8 cellular contexts compared by ENCODE assay signal in genomic region chr20:44080646-44081267, GRCh38.
DNase-seq lines count a peak whose midpoint lies in the region; ATAC-seq and TF ChIP-seq lines count a peak whose summit lies in the region.

No MANE protein-coding gene starts in this region.

- no peak overlapping the region for H3K4me3 ChIP-seq in GM12865 (ENCODE audit: low read depth, low read length)

- intact Hi-C loops in left colon (cut with DNase I, micrococcal nuclease) = loop anchor here (1.0 to 10.0 kb wide), 2 partner anchors 326 to 330 kb away; no protein-coding TSS in a partner anchor

- peak; percentile 98 for TF ChIP-seq CTCF in GM12865 (IDR thresholded peaks at IDR 0.05; ENCODE audit: insufficient read depth, low read depth, low read length, missing control alignments)

- peak; percentile 88 for DNase-seq in GM12865 (ENCODE audit: low read depth)
- DNase-seq in NCI-H2171 treated with DMSO at 0.1 percent for 48 hours (lab: John Stamatoyannopoulos, UW) = peak; percentile 77
- DNase-seq in activated CD4-positive, CD25-positive, alpha-beta regulatory T cell (lab: John Stamatoyannopoulos, UW) = peak; percentile 42 to 63 (median 52)
- peak; percentile 72 for DNase-seq in central memory CD4-positive, alpha-beta T cell
- peak in 1 of 2 donors; percentile 81 for DNase-seq in left colon
- DNase-seq in stimulated activated CD4-positive, alpha-beta T cell treated with anti-CD3 and anti-CD28 coated beads, Interleukin-4, amount 100 ng/mL, for 4 hours = peak; percentile 60 to 74

- ATAC-seq in HG03025 (IDR thresholded peaks at IDR 0.05; ENCODE audit: low FRiP score, unreplicated experiment) (peak; percentile 63), left colon (peak; percentile 94), GM21825 (IDR thresholded peaks at IDR 0.05; ENCODE audit: unreplicated experiment) (no peak)
